ENCODE assay signal across 32 cellular contexts in the genomic region with DNA sequence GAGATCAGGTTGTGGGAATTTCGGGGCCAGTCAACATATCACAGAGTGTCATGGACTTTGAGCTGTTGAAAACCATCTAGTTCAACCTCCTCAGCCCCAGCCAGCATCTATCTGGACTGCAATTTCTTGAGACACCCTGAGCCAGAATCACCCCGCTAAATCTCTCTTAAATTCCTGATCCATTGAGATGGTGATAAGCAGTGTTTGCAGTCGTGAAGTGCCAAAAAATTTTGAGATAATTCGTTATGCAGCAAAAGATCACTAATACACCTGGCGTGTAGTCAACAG. TPM values are rescaled to one million over a fixed set of nuclear protein-coding genes. Genes with fewer than 3 reads are reported as not detected.
"Had no signal": no experiment of that assay in that cellular context is flagged by ENCODE, and none has a peak within 500 bp of the region (broad histone marks: within the 10 kb centered on the region; RNA-seq: fewer than 3 reads in every experiment).

No MANE protein-coding gene starts in this region.

- H3K4me1 Mint-ChIP-seq: activated CD4-positive, alpha-beta memory T cell treated with anti-CD3 and anti-CD28 coated beads, Interleukin-2, amount 10 ng/mL, durations not matched to agents 7 days and 5 days; activated CD4-positive, alpha-beta T cell treated with anti-CD3 and anti-CD28 coated beads, Interleukin-2, amount 10 ng/mL, durations not matched to agents 7 days and 5 days; activated naive CD4-positive, alpha-beta T cell treated with anti-CD3 and anti-CD28 coated beads, Interleukin-2, amount 10 ng/mL, durations not matched to agents 7 days and 5 days; neural crest cell; stimulated activated memory B cell treated with anti-CD40 and anti-IgM and Interleukin-4, amounts not matched to agents 10 μg/mL and 1 μg/mL and 100 μg/mL, for 72 hours; stimulated activated naive CD8-positive, alpha-beta T cell treated with anti-CD3 and anti-CD28 coated beads, Interleukin-15, amount 100 ng/mL, for 72 hours had no signal

- H3K36me3 Mint-ChIP-seq: activated naive CD4-positive, alpha-beta T cell treated with anti-CD3 and anti-CD28 coated beads, Interleukin-2, amount 10 ng/mL, durations not matched to agents 7 days and 5 days; activated naive CD8-positive, alpha-beta T cell treated with anti-CD3 and anti-CD28 coated beads, Interleukin-2, amount 10 ng/mL, durations not matched to agents 7 days and 5 days; memory B cell; stimulated activated memory B cell treated with anti-CD40 and anti-IgM and Interleukin-4, amounts not matched to agents 10 μg/mL and 1 μg/mL and 100 μg/mL, for 72 hours had no signal

- DNase-seq: activated CD4-positive, alpha-beta memory T cell treated with anti-CD3 and anti-CD28 coated beads, Interleukin-2, amount 10 ng/mL, durations not matched to agents 7 days and 5 days; activated CD4-positive, alpha-beta T cell treated with anti-CD3 and anti-CD28 coated beads for 1 hour; activated CD8-positive, alpha-beta memory T cell treated with anti-CD3 and anti-CD28 coated beads, Interleukin-2, amount 50 U/mL, for 48 hours; activated gamma-delta T cell; activated naive CD8-positive, alpha-beta T cell treated with anti-CD3 and anti-CD28 coated beads, Interleukin-2, amount 10 ng/mL, durations not matched to agents 7 days and 5 days; activated T-cell treated with anti-CD3 and anti-CD28 coated beads, Interleukin-2, amount 50 U/mL, for 24 hours; cortex of kidney; heart right ventricle; psoas muscle; stimulated activated CD4-positive, alpha-beta T cell treated with anti-CD3 and anti-CD28 coated beads, Interleukin-1b, Interleukin-23, amount 100 ng/mL, for 48 hours; stimulated activated CD4-positive, alpha-beta T cell treated with anti-CD3 and anti-CD28 coated beads, Interleukin-4, amount 100 ng/mL, for 4 hours; stimulated activated CD8-positive, alpha-beta memory T cell treated with anti-CD3 and anti-CD28 coated beads, Interleukin-4, amount 100 ng/mL, for 48 hours; stimulated activated naive CD8-positive, alpha-beta T cell treated with anti-CD3 and anti-CD28 coated beads, Interleukin-15, amount 100 ng/mL, for 72 hours; T-helper 17 cell; T1000; upper lobe of right lung had no signal

- H3K4me3 ChIP-seq: ascending aorta, esophagus muscularis mucosa, heart right ventricle, psoas muscle, right atrium auricular region, smooth muscle cell, thyroid gland, upper lobe of right lung had no signal

- H3K79me2 ChIP-seq: parathyroid adenoma had no signal

- ATAC-seq: heart right ventricle; psoas muscle; stimulated activated memory B cell treated with anti-CD40 and anti-IgM and Interleukin-4, amounts not matched to agents 10 μg/mL and 1 μg/mL and 100 μg/mL, for 72 hours; stimulated activated naive CD8-positive, alpha-beta T cell treated with anti-CD3 and anti-CD28 coated beads, Interleukin-15, amount 100 ng/mL, for 72 hours; T-helper 17 cell had no signal

- H3K4me1 ChIP-seq: ascending aorta, parathyroid adenoma, psoas muscle, right atrium auricular region, thyroid gland, upper lobe of right lung had no signal

- H2AFZ ChIP-seq: parathyroid adenoma had no signal

- H3K27ac ChIP-seq: ascending aorta, brain microvascular endothelial cell, esophagus muscularis mucosa, heart right ventricle, parathyroid adenoma, psoas muscle, right atrium auricular region, thyroid gland, upper lobe of right lung had no signal

- H3K4me2 ChIP-seq: smooth muscle cell had no signal

- H3K27me3 Mint-ChIP-seq: activated CD4-positive, alpha-beta memory T cell treated with anti-CD3 and anti-CD28 coated beads, Interleukin-2, amount 10 ng/mL, durations not matched to agents 7 days and 5 days; activated CD4-positive, alpha-beta T cell treated with anti-CD3 and anti-CD28 coated beads, Interleukin-2, amount 10 ng/mL, durations not matched to agents 7 days and 5 days; activated naive CD4-positive, alpha-beta T cell treated with anti-CD3 and anti-CD28 coated beads, Interleukin-2, amount 10 ng/mL, durations not matched to agents 7 days and 5 days; activated naive CD8-positive, alpha-beta T cell treated with anti-CD3 and anti-CD28 coated beads, Interleukin-2, amount 10 ng/mL, durations not matched to agents 7 days and 5 days; activated T-cell treated with anti-CD3 and anti-CD28 coated beads, Interleukin-2, amount 50 U/mL, for 24 hours; memory B cell; stimulated activated memory B cell treated with anti-CD40 and anti-IgM and Interleukin-4, amounts not matched to agents 10 μg/mL and 1 μg/mL and 100 μg/mL, for 72 hours; stimulated activated naive CD8-positive, alpha-beta T cell treated with anti-CD3 and anti-CD28 coated beads, Interleukin-15, amount 100 ng/mL, for 72 hours; T-helper 17 cell had no signal

- H3K9me3 ChIP-seq: ascending aorta, esophagus muscularis mucosa, heart right ventricle, psoas muscle, right atrium auricular region, thyroid gland, upper lobe of right lung had no signal

- H3K4me3 Mint-ChIP-seq: activated CD4-positive, alpha-beta memory T cell treated with anti-CD3 and anti-CD28 coated beads, Interleukin-2, amount 10 ng/mL, durations not matched to agents 7 days and 5 days; activated CD4-positive, alpha-beta T cell treated with anti-CD3 and anti-CD28 coated beads, Interleukin-2, amount 10 ng/mL, durations not matched to agents 7 days and 5 days; activated naive CD4-positive, alpha-beta T cell treated with anti-CD3 and anti-CD28 coated beads, Interleukin-2, amount 10 ng/mL, durations not matched to agents 7 days and 5 days; activated naive CD8-positive, alpha-beta T cell treated with anti-CD3 and anti-CD28 coated beads, Interleukin-2, amount 10 ng/mL, durations not matched to agents 7 days and 5 days; activated T-cell treated with anti-CD3 and anti-CD28 coated beads, Interleukin-2, amount 50 U/mL, for 24 hours; memory B cell; neural crest cell; stimulated activated memory B cell treated with anti-CD40 and anti-IgM and Interleukin-4, amounts not matched to agents 10 μg/mL and 1 μg/mL and 100 μg/mL, for 72 hours; stimulated activated naive CD8-positive, alpha-beta T cell treated with anti-CD3 and anti-CD28 coated beads, Interleukin-15, amount 100 ng/mL, for 72 hours; T-helper 17 cell; WTC11 had no signal

- H3K9me3 Mint-ChIP-seq: activated CD4-positive, alpha-beta memory T cell treated with anti-CD3 and anti-CD28 coated beads, Interleukin-2, amount 10 ng/mL, durations not matched to agents 7 days and 5 days; activated CD4-positive, alpha-beta T cell treated with anti-CD3 and anti-CD28 coated beads, Interleukin-2, amount 10 ng/mL, durations not matched to agents 7 days and 5 days; activated naive CD4-positive, alpha-beta T cell treated with anti-CD3 and anti-CD28 coated beads, Interleukin-2, amount 10 ng/mL, durations not matched to agents 7 days and 5 days; activated naive CD8-positive, alpha-beta T cell treated with anti-CD3 and anti-CD28 coated beads, Interleukin-2, amount 10 ng/mL, durations not matched to agents 7 days and 5 days; activated T-cell treated with anti-CD3 and anti-CD28 coated beads, Interleukin-2, amount 50 U/mL, for 24 hours; memory B cell; stimulated activated memory B cell treated with anti-CD40 and anti-IgM and Interleukin-4, amounts not matched to agents 10 μg/mL and 1 μg/mL and 100 μg/mL, for 72 hours; stimulated activated naive CD8-positive, alpha-beta T cell treated with anti-CD3 and anti-CD28 coated beads, Interleukin-15, amount 100 ng/mL, for 72 hours had no signal

- H3K27ac Mint-ChIP-seq: activated CD4-positive, alpha-beta memory T cell treated with anti-CD3 and anti-CD28 coated beads, Interleukin-2, amount 10 ng/mL, durations not matched to agents 7 days and 5 days; activated CD4-positive, alpha-beta T cell treated with anti-CD3 and anti-CD28 coated beads, Interleukin-2, amount 10 ng/mL, durations not matched to agents 7 days and 5 days; activated naive CD4-positive, alpha-beta T cell treated with anti-CD3 and anti-CD28 coated beads, Interleukin-2, amount 10 ng/mL, durations not matched to agents 7 days and 5 days; activated naive CD8-positive, alpha-beta T cell treated with anti-CD3 and anti-CD28 coated beads, Interleukin-2, amount 10 ng/mL, durations not matched to agents 7 days and 5 days; activated T-cell treated with anti-CD3 and anti-CD28 coated beads, Interleukin-2, amount 50 U/mL, for 24 hours; memory B cell; stimulated activated memory B cell treated with anti-CD40 and anti-IgM and Interleukin-4, amounts not matched to agents 10 μg/mL and 1 μg/mL and 100 μg/mL, for 72 hours; stimulated activated naive CD8-positive, alpha-beta T cell treated with anti-CD3 and anti-CD28 coated beads, Interleukin-15, amount 100 ng/mL, for 72 hours; T-helper 17 cell; WTC11 had no signal

- H3K36me3 ChIP-seq: ascending aorta, brain microvascular endothelial cell, esophagus muscularis mucosa, heart right ventricle, right atrium auricular region, thyroid gland, upper lobe of right lung had no signal

RNA-seq across cellular contexts. Expression of gene ANKRD34C, which starts 57.7 kb away (rescaled TPM):
- total RNA-seq: activated CD4-positive, alpha-beta memory T cell treated with anti-CD3 and anti-CD28 coated beads, Interleukin-2, amount 10 ng/mL, durations not matched to agents 7 days and 5 days; activated CD4-positive, alpha-beta T cell treated with anti-CD3 and anti-CD28 coated beads, Interleukin-2, amount 10 ng/mL, durations not matched to agents 7 days and 5 days; activated naive CD8-positive, alpha-beta T cell treated with anti-CD3 and anti-CD28 coated beads, Interleukin-2, amount 10 ng/mL, durations not matched to agents 7 days and 5 days; ascending aorta; esophagus muscularis mucosa; glomerular endothelial cell; kidney epithelial cell; lower leg skin; neural crest cell; psoas muscle; smooth muscle cell; T-helper 17 cell; upper lobe of right lung; WTC11 had no signal
- polyA plus RNA-seq: smooth muscle cell had no signal
